8 cellular contexts compared by ENCODE assay signal in genomic region chr1:156435551-156436318, GRCh38.
DNase-seq lines count a peak whose midpoint lies in the region; ATAC-seq and TF ChIP-seq lines count a peak whose summit lies in the region.

No MANE protein-coding gene starts in this region.

- TF ChIP-seq CTCF in Calu3 (IDR thresholded peaks at IDR 0.05; ENCODE audit: unreplicated experiment) (no peak), SK-N-SH (IDR thresholded peaks at IDR 0.05) (no peak), esophagus muscularis mucosa (IDR thresholded peaks at IDR 0.05) (no peak), progenitor cell of endocrine pancreas (IDR thresholded peaks at IDR 0.05; ENCODE audit: unreplicated experiment) (no peak)

- no peaks in the 10 kb centered on the region for H3F3A ChIP-seq in SK-N-SH (replicated peaks; ENCODE audit: insufficient read depth)

- BruUV-seq in Calu3 (replicated peaks; lab: Mats Ljungman, UMichigan), result no TSS peak

- H3K9me3 ChIP-seq in SK-N-SH (no peaks in the 10 kb centered on the region), esophagus muscularis mucosa (no peaks in the 10 kb centered on the region)

- no peaks in the 10 kb centered on the region for H3K36me3 ChIP-seq in SK-N-SH (replicated peaks in 1 of 2; ENCODE audit: control insufficient read depth in 1 of 2, insufficient read depth in 2 of 2, low read length in 1 of 2)
- no peaks in the 10 kb centered on the region for H3K36me3 ChIP-seq in esophagus muscularis mucosa

- POLR2A ChIA-PET in SK-N-SH (lab: Yijun Ruan, JAX), result no interaction called here

- peak overlapping the region in 1 of 2 experiments; percentile 29; a peak in 2 of 4 replicates for H3K4me3 ChIP-seq in SK-N-SH (ENCODE audit: low read depth in 2 of 2, low read length in 1 of 2)
- H3K4me3 ChIP-seq in esophagus muscularis mucosa, result peak overlapping the region; percentile 41 to 59 (median 46)

- H2AFZ ChIP-seq in SK-N-SH (ENCODE audit: low read depth), result no peak overlapping the region

- H3K9me3 Mint-ChIP-seq in Calu3 (ENCODE audit: low read depth, unreplicated experiment) (no peaks in the 10 kb centered on the region), progenitor cell of endocrine pancreas (ENCODE audit: low read depth) (no peaks in the 10 kb centered on the region)

- H3K4me3 Mint-ChIP-seq in Calu3 (ENCODE audit: low read depth, unreplicated experiment), result peak overlapping the region; percentile 45
- H3K4me3 Mint-ChIP-seq in progenitor cell of endocrine pancreas (ENCODE audit: low read depth), result peak overlapping the region; percentile 29

- H3K4me2 ChIP-seq in SK-N-SH, result peak overlapping the region; percentile 63; the same call in 1 of the 2 replicates

- H3K27me3 ChIP-seq in SK-N-SH (ENCODE audit: insufficient read depth), result peaks cover 67% of the 10 kb centered on the region
- peaks cover 15 to 100% (median 82%) of the 10 kb centered on the region in 4 donors for H3K27me3 ChIP-seq in esophagus muscularis mucosa

- TF ChIP-seq POLR2A in esophagus muscularis mucosa (IDR thresholded peaks at IDR 0.05; ENCODE audit: low read depth), result no peak

- H4K20me1 ChIP-seq in SK-N-SH (ENCODE audit: insufficient read depth), result no peaks in the 10 kb centered on the region

- CTCF ChIA-PET in Calu3 (lab: Charles Lee), result interaction anchor here (0.9 kb wide), 1 partner anchor 9 kb away, joined by 4 read pairs; no protein-coding TSS in a partner anchor
- CTCF ChIA-PET in SK-N-SH (lab: Yijun Ruan, JAX), result interaction anchor here (1.2 to 29.5 kb wide), 5 partner anchors 10 to 57 kb away, joined by 3 to 412 read pairs (median 9); no protein-coding TSS in a partner anchor

- H3K79me2 ChIP-seq in SK-N-SH (ENCODE audit: insufficient read depth), result no peaks in the 10 kb centered on the region

- no peak for DNase-seq in Calu3
- peak; percentile 86 for DNase-seq in SK-N-SH
- no peak for DNase-seq in esophagus muscularis mucosa (ENCODE audit: extremely low spot score)
- DNase-seq in progenitor cell of endocrine pancreas (ENCODE audit: low spot score, unreplicated experiment), result no peak
- no peak for DNase-seq in hippocampal formation (lab: John Stamatoyannopoulos, UW)
- no peak for DNase-seq in NCI-H2029 treated with DMSO at 0.1 percent for 48 hours (lab: John Stamatoyannopoulos, UW)

- TF ChIP-seq EP300 in SK-N-SH (IDR thresholded peaks at IDR 0.05; ENCODE audit: borderline replicate concordance in 1 of 2, low read depth in 1 of 2, low read length in 1 of 2), result no peak
- no peak for TF ChIP-seq EP300 in esophagus muscularis mucosa (IDR thresholded peaks at IDR 0.05)

- no peaks in the 10 kb centered on the region for H3K9me2 ChIP-seq in SK-N-SH

- H3K27ac ChIP-seq in SK-N-SH (ENCODE audit: low read depth in 2 of 2, low read length in 1 of 2), result no peak overlapping the region
- H3K27ac ChIP-seq in esophagus muscularis mucosa (replicated peaks in 1 of 4), result no peak overlapping the region

- intact Hi-C loops in Calu3 (cut with micrococcal nuclease; ENCODE audit: unreplicated experiment), result no loop called here
- intact Hi-C loops in esophagus muscularis mucosa (cut with DNase I), result no loop called here

- H3K9ac ChIP-seq in SK-N-SH, result no peak overlapping the region

- H3K27me3 Mint-ChIP-seq in Calu3 (ENCODE audit: unreplicated experiment), result peaks cover 100% of the 10 kb centered on the region
- H3K27me3 Mint-ChIP-seq in progenitor cell of endocrine pancreas, result peaks cover 95% of the 10 kb centered on the region

- no peaks in the 10 kb centered on the region; a peak in 1 of 4 replicates for H3K4me1 ChIP-seq in SK-N-SH (ENCODE audit: control insufficient read depth in 1 of 2, insufficient read depth in 2 of 2, low read depth in 1 of 2, low read length in 1 of 2)
- H3K4me1 ChIP-seq in esophagus muscularis mucosa, result peaks cover 16 to 23% (median 20%) of the 10 kb centered on the region in 4 donors

- ATAC-seq in HG02623 (IDR thresholded peaks at IDR 0.05; ENCODE audit: unreplicated experiment) (no peak), GM18867 (IDR thresholded peaks at IDR 0.05; ENCODE audit: unreplicated experiment) (no peak)

- TF ChIP-seq RAD21 in SK-N-SH (IDR thresholded peaks at IDR 0.05; ENCODE audit: low read length), result no peak

- H3K27ac Mint-ChIP-seq in Calu3 (ENCODE audit: unreplicated experiment), result no peak overlapping the region
- no peak overlapping the region for H3K27ac Mint-ChIP-seq in progenitor cell of endocrine pancreas

- H3K36me3 Mint-ChIP-seq in Calu3 (ENCODE audit: insufficient read depth, unreplicated experiment) (no peaks in the 10 kb centered on the region), progenitor cell of endocrine pancreas (ENCODE audit: insufficient read depth) (no peaks in the 10 kb centered on the region)

- no peaks in the 10 kb centered on the region for H3K4me1 Mint-ChIP-seq in Calu3 (ENCODE audit: low read depth, unreplicated experiment)
- peaks cover 5% of the 10 kb centered on the region for H3K4me1 Mint-ChIP-seq in progenitor cell of endocrine pancreas (ENCODE audit: low read depth)

- WGBS in SK-N-SH (ENCODE audit: low lambda C conversion rate), result 52% methylated on average over 56 of the region's 84 CpGs
- 3% methylated on average over 43 of the region's 84 CpGs for whole genome bisulfite sequencing in esophagus muscularis mucosa

TF ChIP-seq in SK-N-SH, 30 proteins besides CTCF, POLR2A, EP300 and RAD21:
- no peak for TF ChIP-seq SIN3A (IDR thresholded peaks at IDR 0.05; ENCODE audit: borderline replicate concordance, low read depth, low read length)
TF ChIP-seq in SK-N-SH: peak in this region for 0.
